ENCODE assay signal across 9 cellular contexts in the genomic region with DNA sequence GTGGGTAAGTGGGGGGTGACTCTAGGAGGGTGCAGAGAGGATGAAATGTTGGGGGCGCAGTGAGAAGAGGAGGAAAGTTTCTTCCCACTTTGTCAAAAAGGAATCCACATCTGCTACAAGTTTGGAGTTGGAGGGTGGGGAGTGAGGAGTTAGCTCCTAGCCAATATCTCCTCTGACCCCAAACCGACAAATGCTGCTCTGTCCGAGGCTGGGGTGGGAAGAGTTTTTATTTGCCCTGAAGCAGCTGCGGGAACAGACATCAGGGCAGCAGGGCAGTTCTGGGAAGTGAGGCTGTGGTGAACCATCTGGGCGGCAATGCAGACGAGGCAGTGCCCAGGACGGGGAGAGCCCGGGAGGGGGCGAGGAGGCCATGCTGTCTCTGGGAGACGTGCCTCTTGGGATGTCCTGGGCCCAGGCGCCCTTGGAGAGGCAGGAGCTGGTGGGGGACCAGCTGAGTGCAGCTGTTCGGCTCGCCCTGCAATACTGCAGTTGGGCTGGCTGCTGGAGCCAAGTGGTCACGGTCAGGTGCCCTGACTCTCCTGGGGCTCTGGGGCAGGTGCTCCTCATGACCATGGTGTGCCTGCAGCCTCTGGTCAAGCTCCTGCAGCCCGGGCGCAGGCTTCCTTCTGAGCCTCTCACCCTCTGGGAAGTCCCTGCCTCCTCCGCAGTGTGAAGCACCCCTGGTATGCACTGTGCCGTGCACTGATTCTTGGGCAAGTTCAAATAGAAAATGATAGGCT. TPM values are rescaled to one million over a fixed set of nuclear protein-coding genes. Genes with fewer than 3 reads are reported as not detected.
DNase-seq lines count a peak whose midpoint lies in the region; ATAC-seq, FAIRE-seq and TF ChIP-seq lines count a peak whose summit lies in the region.
"Had no signal": no experiment of that assay in that cellular context is flagged by ENCODE, and none has a peak within 500 bp of the region (broad histone marks: within the 10 kb centered on the region; RNA-seq: fewer than 3 reads in every experiment).

No MANE protein-coding gene starts in this region.

- H3K4me1 Mint-ChIP-seq in nephron progenitor cell: peaks cover 69% of the 10 kb centered on the region
- peaks cover 11% of the 10 kb centered on the region for H3K4me1 Mint-ChIP-seq in activated T-helper 17 cell treated with anti-CD3 and anti-CD28 coated beads, Interleukin-2, amount 50 U/mL, for 72 hours

- H3K4me3 ChIP-seq in AG04449 (ENCODE audit: low read depth, low read length): peak overlapping the region; percentile 8; the same call in 1 of the 2 replicates

- peak overlapping the region; percentile 99 for H3K27ac Mint-ChIP-seq in nephron progenitor cell
- H3K27ac Mint-ChIP-seq in activated T-helper 17 cell treated with anti-CD3 and anti-CD28 coated beads, Interleukin-2, amount 50 U/mL, for 72 hours: no peak overlapping the region

- CTCF ChIA-PET in AG04449 (lab: Yijun Ruan, JAX): interaction anchor here (0.6 to 6.8 kb wide), 5 partner anchors 10 to 1029 kb away, joined by 3 to 120 read pairs (median 3); a partner anchor contains a TSS

- FAIRE-seq in HTR-8/SVneo (lab: Jason Lieb, UNC): peak; percentile 52
- FAIRE-seq: GM12892 had no signal

- TF ChIP-seq CTCF in AG04449 (IDR thresholded peaks at IDR 0.05; ENCODE audit: insufficient read depth, low read length, missing control alignments): no peak
- TF ChIP-seq CTCF in nephron progenitor cell (IDR thresholded peaks at IDR 0.05): no peak

- POLR2A ChIA-PET in AG04449 (lab: Yijun Ruan, JAX): no interaction called here

- no peaks in the 10 kb centered on the region for H3K36me3 Mint-ChIP-seq in nephron progenitor cell (ENCODE audit: low read depth)
- no peaks in the 10 kb centered on the region for H3K36me3 Mint-ChIP-seq in activated T-helper 17 cell treated with anti-CD3 and anti-CD28 coated beads, Interleukin-2, amount 50 U/mL, for 72 hours (ENCODE audit: low read depth)

- H3K4me3 Mint-ChIP-seq in nephron progenitor cell: peak overlapping the region; percentile 68
- H3K4me3 Mint-ChIP-seq in activated T-helper 17 cell treated with anti-CD3 and anti-CD28 coated beads, Interleukin-2, amount 50 U/mL, for 72 hours: no peak overlapping the region

- ATAC-seq in activated T-helper 17 cell treated with anti-CD3 and anti-CD28 coated beads, Interleukin-2, amount 50 U/mL, for 72 hours (replicated peaks): no peak
- ATAC-seq in GM18868 (IDR thresholded peaks at IDR 0.05; ENCODE audit: unreplicated experiment): no peak

- peaks cover 8% of the 10 kb centered on the region for H3K27me3 Mint-ChIP-seq in nephron progenitor cell (ENCODE audit: low read depth, poor library complexity)
- H3K27me3 Mint-ChIP-seq in activated T-helper 17 cell treated with anti-CD3 and anti-CD28 coated beads, Interleukin-2, amount 50 U/mL, for 72 hours: peaks cover 2% of the 10 kb centered on the region

- H3K9me3 Mint-ChIP-seq in nephron progenitor cell: no peaks in the 10 kb centered on the region
- H3K9me3 Mint-ChIP-seq in activated T-helper 17 cell treated with anti-CD3 and anti-CD28 coated beads, Interleukin-2, amount 50 U/mL, for 72 hours: no peaks in the 10 kb centered on the region

- DNase-seq in AG04449 (ENCODE audit: low read depth, low spot score) (no peak), HTR-8/SVneo (ENCODE audit: insufficient read length, low spot score) (no peak), epidermal melanocyte (ENCODE audit: insufficient read length, low spot score) (peak; percentile 63), nephron progenitor cell (no peak), RKO (ENCODE audit: low spot score) (no peak), amniotic stem cell (lab: John Stamatoyannopoulos, UW) (no peak)

RNA-seq across cellular contexts. Expression of a gene that starts 6.4 kb away (rescaled TPM):
- total RNA-seq in activated T-helper 17 cell treated with anti-CD3 and anti-CD28 coated beads, Interleukin-2, amount 50 U/mL, for 72 hours: 100 to 1,000 TPM; 129 to 175 TPM

RNA-seq across cellular contexts. Expression of a gene that starts 12.2 kb away (rescaled TPM):
- 100 to 1,000 TPM in 1 of 2 donors, 10 to 100 TPM in 1; 76.1 to 101 TPM for total RNA-seq in activated T-helper 17 cell treated with anti-CD3 and anti-CD28 coated beads, Interleukin-2, amount 50 U/mL, for 72 hours
